ENCODE assay signal across 17 cellular contexts in genomic region chr18:26568926-26569700, GRCh38.
"Had no signal": no experiment of that assay in that cellular context is flagged by ENCODE, and none has a peak within 500 bp of the region (broad histone marks: within the 10 kb centered on the region; RNA-seq: fewer than 3 reads in every experiment).

No MANE protein-coding gene starts in this region.

- H3K27ac ChIP-seq: breast epithelium, heart right ventricle, neutrophil, prostate gland, right lobe of liver, spleen had no signal

- H3K9me3 ChIP-seq: breast epithelium, heart right ventricle, neutrophil, prostate gland, right lobe of liver, spleen had no signal

- DNase-seq: activated CD8-positive, alpha-beta memory T cell treated with anti-CD3 and anti-CD28 coated beads, Interleukin-2, amount 50 U/mL, for 48 hours; activated CD8-positive, alpha-beta T cell treated with anti-CD3 and anti-CD28 coated beads, Interleukin-2, amount 10 ng/mL, durations not matched to agents 7 days and 5 days; activated naive CD8-positive, alpha-beta T cell treated with anti-CD3 and anti-CD28 coated beads, Interleukin-2, amount 10 ng/mL, durations not matched to agents 7 days and 5 days; foreskin melanocyte; heart right ventricle; midbrain; naive B cell; right lobe of liver; spleen; stimulated activated CD4-positive, alpha-beta T cell treated with anti-CD3 and anti-CD28 coated beads, Interleukin-1b, Interleukin-23, amount 100 ng/mL, for 48 hours; stimulated activated naive B cell treated with anti-CD40 and anti-IgM and Interleukin-4, amounts not matched to agents 10 μg/mL and 1 μg/mL and 100 μg/mL, for 72 hours; substantia nigra; T-helper 17 cell; trophoblast cell had no signal

- H3K27me3 ChIP-seq: breast epithelium, right lobe of liver had no signal

- H3K36me3 ChIP-seq: breast epithelium, heart right ventricle, neutrophil, prostate gland, right lobe of liver, spleen had no signal

- H3K4me1 ChIP-seq: breast epithelium, prostate gland, spleen had no signal

- H3K4me3 ChIP-seq: breast epithelium, heart right ventricle, prostate gland, right lobe of liver, spleen had no signal
